ENCODE assay signal across 1 cellular context in the genomic region with DNA sequence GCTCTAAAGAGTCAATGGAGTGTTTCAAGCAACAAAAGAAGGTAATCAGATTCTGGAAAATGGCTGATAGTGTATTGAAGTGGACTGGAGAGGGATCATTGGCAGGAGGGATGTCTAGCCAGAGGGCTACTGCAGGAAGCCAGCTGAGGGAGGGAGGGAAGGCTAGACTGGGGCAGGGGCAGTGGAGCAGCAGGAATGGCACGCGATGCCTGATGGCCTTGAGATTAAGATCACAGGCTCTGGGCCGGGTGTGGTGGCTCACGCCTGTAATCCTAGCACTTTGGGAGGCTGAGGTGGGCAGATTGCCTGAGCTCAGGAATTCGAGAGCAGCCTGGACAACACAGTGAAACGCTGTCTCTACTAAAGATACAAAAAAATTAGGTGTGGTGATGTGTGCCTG.
TF ChIP-seq lines count a peak whose summit lies in the region.

No MANE protein-coding gene starts in this region.

TF ChIP-seq in GM23338, 12 proteins besides CTCF, POLR2A, EP300 and RAD21:
- TF ChIP-seq, protein P1, sequence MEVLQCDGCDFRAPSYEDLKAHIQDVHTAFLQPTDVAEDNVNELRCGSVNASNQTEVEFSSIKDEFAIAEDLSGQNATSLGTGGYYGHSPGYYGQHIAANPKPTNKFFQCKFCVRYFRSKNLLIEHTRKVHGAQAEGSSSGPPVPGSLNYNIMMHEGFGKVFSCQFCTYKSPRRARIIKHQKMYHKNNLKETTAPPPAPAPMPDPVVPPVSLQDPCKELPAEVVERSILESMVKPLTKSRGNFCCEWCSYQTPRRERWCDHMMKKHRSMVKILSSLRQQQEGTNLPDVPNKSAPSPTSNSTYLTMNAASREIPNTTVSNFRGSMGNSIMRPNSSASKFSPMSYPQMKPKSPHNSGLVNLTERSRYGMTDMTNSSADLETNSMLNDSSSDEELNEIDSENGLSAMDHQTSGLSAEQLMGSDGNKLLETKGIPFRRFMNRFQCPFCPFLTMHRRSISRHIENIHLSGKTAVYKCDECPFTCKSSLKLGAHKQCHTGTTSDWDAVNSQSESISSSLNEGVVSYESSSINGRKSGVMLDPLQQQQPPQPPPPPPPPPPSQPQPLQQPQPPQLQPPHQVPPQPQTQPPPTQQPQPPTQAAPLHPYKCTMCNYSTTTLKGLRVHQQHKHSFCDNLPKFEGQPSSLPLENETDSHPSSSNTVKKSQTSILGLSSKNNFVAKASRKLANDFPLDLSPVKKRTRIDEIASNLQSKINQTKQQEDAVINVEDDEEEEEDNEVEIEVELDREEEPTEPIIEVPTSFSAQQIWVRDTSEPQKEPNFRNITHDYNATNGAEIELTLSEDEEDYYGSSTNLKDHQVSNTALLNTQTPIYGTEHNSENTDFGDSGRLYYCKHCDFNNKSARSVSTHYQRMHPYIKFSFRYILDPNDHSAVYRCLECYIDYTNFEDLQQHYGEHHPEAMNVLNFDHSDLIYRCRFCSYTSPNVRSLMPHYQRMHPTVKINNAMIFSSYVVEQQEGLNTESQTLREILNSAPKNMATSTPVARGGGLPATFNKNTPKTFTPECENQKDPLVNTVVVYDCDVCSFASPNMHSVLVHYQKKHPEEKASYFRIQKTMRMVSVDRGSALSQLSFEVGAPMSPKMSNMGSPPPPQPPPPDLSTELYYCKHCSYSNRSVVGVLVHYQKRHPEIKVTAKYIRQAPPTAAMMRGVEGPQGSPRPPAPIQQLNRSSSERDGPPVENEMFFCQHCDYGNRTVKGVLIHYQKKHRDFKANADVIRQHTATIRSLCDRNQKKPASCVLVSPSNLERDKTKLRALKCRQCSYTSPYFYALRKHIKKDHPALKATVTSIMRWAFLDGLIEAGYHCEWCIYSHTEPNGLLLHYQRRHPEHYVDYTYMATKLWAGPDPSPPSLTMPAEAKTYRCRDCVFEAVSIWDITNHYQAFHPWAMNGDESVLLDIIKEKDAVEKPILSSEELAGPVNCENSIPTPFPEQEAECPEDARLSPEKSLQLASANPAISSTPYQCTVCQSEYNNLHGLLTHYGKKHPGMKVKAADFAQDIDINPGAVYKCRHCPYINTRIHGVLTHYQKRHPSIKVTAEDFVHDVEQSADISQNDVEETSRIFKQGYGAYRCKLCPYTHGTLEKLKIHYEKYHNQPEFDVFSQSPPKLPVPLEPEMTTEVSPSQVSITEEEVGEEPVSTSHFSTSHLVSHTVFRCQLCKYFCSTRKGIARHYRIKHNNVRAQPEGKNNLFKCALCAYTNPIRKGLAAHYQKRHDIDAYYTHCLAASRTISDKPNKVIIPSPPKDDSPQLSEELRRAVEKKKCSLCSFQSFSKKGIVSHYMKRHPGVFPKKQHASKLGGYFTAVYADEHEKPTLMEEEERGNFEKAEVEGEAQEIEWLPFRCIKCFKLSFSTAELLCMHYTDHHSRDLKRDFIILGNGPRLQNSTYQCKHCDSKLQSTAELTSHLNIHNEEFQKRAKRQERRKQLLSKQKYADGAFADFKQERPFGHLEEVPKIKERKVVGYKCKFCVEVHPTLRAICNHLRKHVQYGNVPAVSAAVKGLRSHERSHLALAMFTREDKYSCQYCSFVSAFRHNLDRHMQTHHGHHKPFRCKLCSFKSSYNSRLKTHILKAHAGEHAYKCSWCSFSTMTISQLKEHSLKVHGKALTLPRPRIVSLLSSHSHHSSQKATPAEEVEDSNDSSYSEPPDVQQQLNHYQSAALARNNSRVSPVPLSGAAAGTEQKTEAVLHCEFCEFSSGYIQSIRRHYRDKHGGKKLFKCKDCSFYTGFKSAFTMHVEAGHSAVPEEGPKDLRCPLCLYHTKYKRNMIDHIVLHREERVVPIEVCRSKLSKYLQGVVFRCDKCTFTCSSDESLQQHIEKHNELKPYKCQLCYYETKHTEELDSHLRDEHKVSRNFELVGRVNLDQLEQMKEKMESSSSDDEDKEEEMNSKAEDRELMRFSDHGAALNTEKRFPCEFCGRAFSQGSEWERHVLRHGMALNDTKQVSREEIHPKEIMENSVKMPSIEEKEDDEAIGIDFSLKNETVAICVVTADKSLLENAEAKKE (CRISPR knock-in tag; IDR thresholded peaks at IDR 0.05) = no peak
- no peak for TF ChIP-seq ZNF114 (CRISPR knock-in tag; IDR thresholded peaks at IDR 0.05)
- no peak for TF ChIP-seq EZH2 (IDR thresholded peaks at IDR 0.05; ENCODE audit: low read depth, unreplicated experiment)
- TF ChIP-seq, protein P2, sequence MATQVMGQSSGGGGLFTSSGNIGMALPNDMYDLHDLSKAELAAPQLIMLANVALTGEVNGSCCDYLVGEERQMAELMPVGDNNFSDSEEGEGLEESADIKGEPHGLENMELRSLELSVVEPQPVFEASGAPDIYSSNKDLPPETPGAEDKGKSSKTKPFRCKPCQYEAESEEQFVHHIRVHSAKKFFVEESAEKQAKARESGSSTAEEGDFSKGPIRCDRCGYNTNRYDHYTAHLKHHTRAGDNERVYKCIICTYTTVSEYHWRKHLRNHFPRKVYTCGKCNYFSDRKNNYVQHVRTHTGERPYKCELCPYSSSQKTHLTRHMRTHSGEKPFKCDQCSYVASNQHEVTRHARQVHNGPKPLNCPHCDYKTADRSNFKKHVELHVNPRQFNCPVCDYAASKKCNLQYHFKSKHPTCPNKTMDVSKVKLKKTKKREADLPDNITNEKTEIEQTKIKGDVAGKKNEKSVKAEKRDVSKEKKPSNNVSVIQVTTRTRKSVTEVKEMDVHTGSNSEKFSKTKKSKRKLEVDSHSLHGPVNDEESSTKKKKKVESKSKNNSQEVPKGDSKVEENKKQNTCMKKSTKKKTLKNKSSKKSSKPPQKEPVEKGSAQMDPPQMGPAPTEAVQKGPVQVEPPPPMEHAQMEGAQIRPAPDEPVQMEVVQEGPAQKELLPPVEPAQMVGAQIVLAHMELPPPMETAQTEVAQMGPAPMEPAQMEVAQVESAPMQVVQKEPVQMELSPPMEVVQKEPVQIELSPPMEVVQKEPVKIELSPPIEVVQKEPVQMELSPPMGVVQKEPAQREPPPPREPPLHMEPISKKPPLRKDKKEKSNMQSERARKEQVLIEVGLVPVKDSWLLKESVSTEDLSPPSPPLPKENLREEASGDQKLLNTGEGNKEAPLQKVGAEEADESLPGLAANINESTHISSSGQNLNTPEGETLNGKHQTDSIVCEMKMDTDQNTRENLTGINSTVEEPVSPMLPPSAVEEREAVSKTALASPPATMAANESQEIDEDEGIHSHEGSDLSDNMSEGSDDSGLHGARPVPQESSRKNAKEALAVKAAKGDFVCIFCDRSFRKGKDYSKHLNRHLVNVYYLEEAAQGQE (IDR thresholded peaks at IDR 0.05; ENCODE audit: unreplicated experiment) = no peak
- no peak for TF ChIP-seq STAT1 (IDR thresholded peaks at IDR 0.05; ENCODE audit: unreplicated experiment)
- no peak for TF ChIP-seq ZNF331 (CRISPR knock-in tag; IDR thresholded peaks at IDR 0.05; ENCODE audit: low read depth)
- TF ChIP-seq, protein P3, sequence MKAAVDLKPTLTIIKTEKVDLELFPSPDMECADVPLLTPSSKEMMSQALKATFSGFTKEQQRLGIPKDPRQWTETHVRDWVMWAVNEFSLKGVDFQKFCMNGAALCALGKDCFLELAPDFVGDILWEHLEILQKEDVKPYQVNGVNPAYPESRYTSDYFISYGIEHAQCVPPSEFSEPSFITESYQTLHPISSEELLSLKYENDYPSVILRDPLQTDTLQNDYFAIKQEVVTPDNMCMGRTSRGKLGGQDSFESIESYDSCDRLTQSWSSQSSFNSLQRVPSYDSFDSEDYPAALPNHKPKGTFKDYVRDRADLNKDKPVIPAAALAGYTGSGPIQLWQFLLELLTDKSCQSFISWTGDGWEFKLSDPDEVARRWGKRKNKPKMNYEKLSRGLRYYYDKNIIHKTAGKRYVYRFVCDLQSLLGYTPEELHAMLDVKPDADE (IDR thresholded peaks at IDR 0.05) = no peak
- TF ChIP-seq JUNB (IDR thresholded peaks at IDR 0.05; ENCODE audit: unreplicated experiment) = no peak
- no peak for TF ChIP-seq EZH2phosphoT487 (IDR thresholded peaks at IDR 0.05; ENCODE audit: unreplicated experiment)
- no peak for TF ChIP-seq CREB1 (CRISPR knock-in tag; IDR thresholded peaks at IDR 0.05; ENCODE audit: low read depth)
- no peak for TF ChIP-seq NANOG (IDR thresholded peaks at IDR 0.05; ENCODE audit: borderline replicate concordance)
- no peak for TF ChIP-seq POLR2AphosphoS5 (IDR thresholded peaks at IDR 0.05; ENCODE audit: low read depth)
